In the genomic region with DNA sequence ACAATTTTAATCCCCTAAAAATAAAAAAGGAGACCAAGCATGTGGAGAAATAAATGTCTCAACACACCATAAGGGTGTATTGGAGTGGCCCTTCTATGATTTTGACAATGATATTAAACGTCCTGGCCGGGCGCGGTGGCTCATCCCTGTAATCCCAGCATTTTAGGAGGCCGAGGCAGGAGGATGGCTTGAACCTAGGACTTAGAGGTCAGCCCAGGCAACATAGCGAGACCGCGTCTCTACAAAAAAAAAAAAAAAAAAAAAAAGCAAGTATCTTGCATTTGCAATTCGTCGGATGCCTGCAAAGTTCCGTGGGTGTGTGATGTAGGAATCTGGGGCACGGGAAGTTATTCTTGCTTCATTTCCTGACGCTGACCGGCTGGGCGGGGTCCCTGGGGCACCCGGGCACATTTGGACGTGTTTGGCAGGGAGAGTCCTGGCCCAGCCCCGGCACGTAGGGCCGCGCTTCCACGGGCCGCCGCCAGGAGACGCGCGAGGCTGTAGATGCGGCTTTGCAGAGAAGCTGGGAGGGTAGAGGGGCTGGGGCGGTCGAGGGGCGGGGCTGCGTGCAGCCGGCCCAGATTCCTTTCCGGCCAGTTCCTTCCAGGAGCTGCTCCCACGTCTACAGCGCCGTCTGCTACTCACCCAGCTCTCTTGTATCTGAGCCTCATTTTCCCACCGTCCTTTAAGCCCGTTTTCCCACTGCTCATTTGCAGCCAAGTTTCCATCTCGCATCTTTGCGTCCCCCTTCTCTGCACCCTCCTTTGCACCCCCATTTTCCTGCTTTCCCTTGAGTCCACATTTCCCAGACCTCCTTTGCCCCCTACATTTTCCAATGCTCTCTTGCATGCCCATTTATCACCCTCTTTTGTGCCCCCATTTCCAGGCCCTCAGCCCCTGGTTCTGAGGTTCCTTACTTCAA, we compare ENCODE assay signal across 8 cellular contexts. TPM values are rescaled to one million over a fixed set of nuclear protein-coding genes. Genes with fewer than 3 reads are reported as not detected.
DNase-seq lines count a peak whose midpoint lies in the region; TF ChIP-seq lines count a peak whose summit lies in the region.

No MANE protein-coding gene starts in this region.

- H3K4me1 ChIP-seq in SK-N-SH (ENCODE audit: control insufficient read depth in 1 of 2, insufficient read depth in 2 of 2, low read depth in 1 of 2, low read length in 1 of 2) (peaks cover 0 to 3% of the 10 kb centered on the region in 2 experiments; a peak in 1 of 4 replicates), testis (peaks cover 2% of the 10 kb centered on the region)

- peak; percentile 98 for TF ChIP-seq CTCF in SK-N-SH (IDR thresholded peaks at IDR 0.05)
- TF ChIP-seq CTCF in glutamatergic neuron (IDR thresholded peaks at IDR 0.05; ENCODE audit: partially characterized antibody, unreplicated experiment): peak; percentile 94
- TF ChIP-seq CTCF in osteocyte (IDR thresholded peaks at IDR 0.05): peak; percentile 99
- peak; percentile 92 to 97 (median 96) for TF ChIP-seq CTCF in testis (IDR thresholded peaks at IDR 0.05)

- whole genome bisulfite sequencing in SK-N-SH (ENCODE audit: low lambda C conversion rate): 14% methylated on average over 26 of the region's 41 CpGs
- WGBS in testis, 2 donors: 3% methylated on average over 35 to 41 of the region's 41 CpGs

- CTCF ChIA-PET in SK-N-SH (lab: Yijun Ruan, JAX): interaction anchor here (0.6 to 5.1 kb wide), 49 partner anchors 9 to 1375 kb away, joined by 3 to 66 read pairs (median 4); a partner anchor contains a TSS

- H3K27me3 ChIP-seq in SK-N-SH (ENCODE audit: insufficient read depth) (no peaks in the 10 kb centered on the region), testis (no peaks in the 10 kb centered on the region)

- TF ChIP-seq EP300 in SK-N-SH (IDR thresholded peaks at IDR 0.05; ENCODE audit: borderline replicate concordance in 1 of 2, low read depth in 1 of 2, low read length in 1 of 2): no peak

- H3K4me3 ChIP-seq in SK-N-SH (ENCODE audit: low read depth in 2 of 2, low read length in 1 of 2) (peak overlapping the region; percentile 24 to 55; a peak in 3 of 4 replicates), testis (peak overlapping the region; percentile 20 to 39)

- H3K27ac Mint-ChIP-seq in glutamatergic neuron (ENCODE audit: unreplicated experiment): peak overlapping the region; percentile 86
- H3K27ac Mint-ChIP-seq in osteocyte (ENCODE audit: unreplicated experiment): peak overlapping the region; percentile 84

- peaks cover 4% of the 10 kb centered on the region for H3F3A ChIP-seq in SK-N-SH (replicated peaks; ENCODE audit: insufficient read depth)

- intact Hi-C loops in testis (cut with DNase I; ENCODE audit: low total_unique reads): loop anchor here (10.0 kb wide), 2 partner anchors 81 to 151 kb away; a partner anchor contains a TSS

- H3K9me3 ChIP-seq in SK-N-SH: no peaks in the 10 kb centered on the region
- no peaks in the 10 kb centered on the region for H3K9me3 ChIP-seq in testis

- POLR2A ChIA-PET in SK-N-SH (lab: Yijun Ruan, JAX): interaction anchor here (0.6 to 1.4 kb wide), 10 partner anchors 51 to 237 kb away, joined by 3 to 11 read pairs (median 3); a partner anchor contains a TSS

- no peak for TF ChIP-seq POLR2A in testis (IDR thresholded peaks at IDR 0.05)

- H3K36me3 ChIP-seq in SK-N-SH (replicated peaks in 1 of 2; ENCODE audit: control insufficient read depth in 1 of 2, insufficient read depth in 2 of 2, low read length in 1 of 2) (no peaks in the 10 kb centered on the region), testis (ENCODE audit: low read depth, missing control alignments) (no peaks in the 10 kb centered on the region)

- no peaks in the 10 kb centered on the region for H3K79me2 ChIP-seq in SK-N-SH (ENCODE audit: insufficient read depth)

- no peaks in the 10 kb centered on the region for H4K20me1 ChIP-seq in SK-N-SH (ENCODE audit: insufficient read depth)

- H3K9me3 Mint-ChIP-seq in glutamatergic neuron (ENCODE audit: unreplicated experiment) (peaks cover 3% of the 10 kb centered on the region), osteocyte (ENCODE audit: unreplicated experiment) (no peaks in the 10 kb centered on the region)

- peaks cover 4% of the 10 kb centered on the region for H3K4me1 Mint-ChIP-seq in glutamatergic neuron (ENCODE audit: low read depth, unreplicated experiment)
- H3K4me1 Mint-ChIP-seq in osteocyte (ENCODE audit: unreplicated experiment): peaks cover 12% of the 10 kb centered on the region

- H3K9ac ChIP-seq in SK-N-SH: no peak overlapping the region

- H3K4me2 ChIP-seq in SK-N-SH: peak overlapping the region; percentile 42; the same call in 1 of the 2 replicates

- TF ChIP-seq RAD21 in SK-N-SH (IDR thresholded peaks at IDR 0.05; ENCODE audit: low read length): peak; percentile 93

- H3K27me3 Mint-ChIP-seq in glutamatergic neuron (ENCODE audit: unreplicated experiment) (peaks cover 2% of the 10 kb centered on the region), osteocyte (ENCODE audit: unreplicated experiment) (peaks cover 8% of the 10 kb centered on the region)

- no peaks in the 10 kb centered on the region for H3K9me2 ChIP-seq in SK-N-SH

- H3K27ac ChIP-seq in SK-N-SH (ENCODE audit: low read depth in 2 of 2, low read length in 1 of 2) (peak overlapping the region; percentile 44 to 75; a peak in 3 of 4 replicates), testis (peak overlapping the region in 1 of 2 donors; percentile 19)

- peak; percentile 45 to 55 for DNase-seq in NCI-H187 (lab: John Stamatoyannopoulos, UW)
- no peak for DNase-seq in NCI-H187 treated with DMSO at 0.1 percent for 48 hours (lab: John Stamatoyannopoulos, UW)
- DNase-seq in NCI-H1048 (lab: John Stamatoyannopoulos, UW): peak; percentile 61
- DNase-seq in SK-N-SH: peak; percentile 96
- DNase-seq in activated naive CD4-positive, alpha-beta T cell treated with anti-CD3 and anti-CD28 coated beads, Interleukin-2, amount 50 U/mL, for 16 hours: peak; percentile 85
- DNase-seq in glutamatergic neuron: peak; percentile 98
- DNase-seq in osteocyte (ENCODE audit: extremely low spot score, unreplicated experiment): peak; percentile 98
- peak; percentile 95 for DNase-seq in testis

- H3K36me3 Mint-ChIP-seq in glutamatergic neuron (ENCODE audit: unreplicated experiment): no peaks in the 10 kb centered on the region
- no peaks in the 10 kb centered on the region for H3K36me3 Mint-ChIP-seq in osteocyte (ENCODE audit: unreplicated experiment)

- H2AFZ ChIP-seq in SK-N-SH (ENCODE audit: low read depth): peak overlapping the region; percentile 97

- H3K4me3 Mint-ChIP-seq in glutamatergic neuron (ENCODE audit: unreplicated experiment) (peak overlapping the region; percentile 68), osteocyte (ENCODE audit: unreplicated experiment) (peak overlapping the region; percentile 57)

TF ChIP-seq in SK-N-SH, 30 proteins besides CTCF, POLR2A, EP300 and RAD21 (continues in another document):
- peak; percentile 5; the same call in 1 of the 2 replicates for TF ChIP-seq NRF1 (IDR thresholded peaks at IDR 0.05; ENCODE audit: low read depth, low read length)
- peak; percentile 19; the same call in 1 of the 2 replicates for TF ChIP-seq NFIC (IDR thresholded peaks at IDR 0.05; ENCODE audit: borderline replicate concordance)
- TF ChIP-seq, protein P1, sequence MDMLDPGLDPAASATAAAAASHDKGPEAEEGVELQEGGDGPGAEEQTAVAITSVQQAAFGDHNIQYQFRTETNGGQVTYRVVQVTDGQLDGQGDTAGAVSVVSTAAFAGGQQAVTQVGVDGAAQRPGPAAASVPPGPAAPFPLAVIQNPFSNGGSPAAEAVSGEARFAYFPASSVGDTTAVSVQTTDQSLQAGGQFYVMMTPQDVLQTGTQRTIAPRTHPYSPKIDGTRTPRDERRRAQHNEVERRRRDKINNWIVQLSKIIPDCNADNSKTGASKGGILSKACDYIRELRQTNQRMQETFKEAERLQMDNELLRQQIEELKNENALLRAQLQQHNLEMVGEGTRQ (IDR thresholded peaks at IDR 0.05; ENCODE audit: borderline replicate concordance, low read depth, low read length): no peak
- TF ChIP-seq EZH2phosphoT487 (IDR thresholded peaks at IDR 0.05; ENCODE audit: borderline replicate concordance, low read depth): no peak
- TF ChIP-seq POLR2AphosphoS5 (IDR thresholded peaks at IDR 0.05; ENCODE audit: low read depth, low read length): peak; percentile 75

RNA-seq across cellular contexts. Expression of a gene that starts 2.2 kb away (rescaled TPM):
- not detected in 2 replicates for polyA plus RNA-seq in SK-N-SH (2012; rRNA removed)
- polyA plus RNA-seq in SK-N-SH (2012; cell fraction: cytosol; rRNA removed): not detected in 2 replicates
- not detected in 2 replicates for polyA plus RNA-seq in SK-N-SH (2012; cell fraction: nucleus; rRNA removed)
- total RNA-seq in glutamatergic neuron (ENCODE audit: unreplicated experiment): not detected
- total RNA-seq in osteocyte: not detected in 2 replicates
- total RNA-seq in testis: 100 to 1,000 TPM in 1 of 2 donors, 10 to 100 TPM in 1; 42.5 to 137 TPM
- 180 TPM for polyA plus RNA-seq in testis (ENCODE audit: insufficient read depth, low read depth, low replicate concordance)

RNA-seq across cellular contexts. Expression of a gene that starts 31.4 kb away (rescaled TPM):
- 14.0 and 18.3 TPM in 2 replicates for polyA plus RNA-seq in SK-N-SH (2012; rRNA removed)
- 5.5 and 9.7 TPM in 2 replicates for polyA plus RNA-seq in SK-N-SH (2012; cell fraction: cytosol; rRNA removed)
- polyA plus RNA-seq in SK-N-SH (2012; cell fraction: nucleus; rRNA removed): 68.6 and 74.5 TPM in 2 replicates
- 260 TPM for total RNA-seq in glutamatergic neuron (ENCODE audit: unreplicated experiment)
- 81.7 and 86.9 TPM in 2 replicates for total RNA-seq in osteocyte
- total RNA-seq in testis: 10 to 100 TPM; 32.5 to 45.0 TPM
- polyA plus RNA-seq in testis (ENCODE audit: insufficient read depth, low read depth, low replicate concordance): 18.4 TPM

RNA-seq across cellular contexts. Expression of a gene that starts 45.7 kb away (rescaled TPM):
- polyA plus RNA-seq in SK-N-SH (2012; rRNA removed) (25.0 and 27.0 TPM in 2 replicates), testis (ENCODE audit: insufficient read depth, low read depth, low replicate concordance) (4.5 TPM)
- polyA plus RNA-seq in SK-N-SH (2012; cell fraction: cytosol; rRNA removed): 11.2 and 17.2 TPM in 2 replicates
- 30.6 and 31.2 TPM in 2 replicates for polyA plus RNA-seq in SK-N-SH (2012; cell fraction: nucleus; rRNA removed)
- total RNA-seq in glutamatergic neuron (ENCODE audit: unreplicated experiment) (130 TPM), osteocyte (2.6 and 4.3 TPM in 2 replicates), testis (1 to 10 TPM; 6.7 to 9.8 TPM)

RNA-seq across cellular contexts. Expression of a gene that starts 52.3 kb away (rescaled TPM):
- polyA plus RNA-seq in SK-N-SH (2012; rRNA removed): 209 and 219 TPM in 2 replicates
- polyA plus RNA-seq in SK-N-SH (2012; cell fraction: cytosol; rRNA removed): 112 and 154 TPM in 2 replicates
- 172 and 193 TPM in 2 replicates for polyA plus RNA-seq in SK-N-SH (2012; cell fraction: nucleus; rRNA removed)
- total RNA-seq in glutamatergic neuron (ENCODE audit: unreplicated experiment): 43.1 TPM
- 57.4 and 64.1 TPM in 2 replicates for total RNA-seq in osteocyte
- 100 to 1,000 TPM; 174 to 213 TPM for total RNA-seq in testis
- 132 TPM for polyA plus RNA-seq in testis (ENCODE audit: insufficient read depth, low read depth, low replicate concordance)

RNA-seq across cellular contexts. Expression of a gene that starts 52.6 kb away (rescaled TPM):
- 25.2 and 30.1 TPM in 2 replicates for polyA plus RNA-seq in SK-N-SH (2012; rRNA removed)
- polyA plus RNA-seq in SK-N-SH (2012; cell fraction: cytosol; rRNA removed): 11.0 and 15.1 TPM in 2 replicates
- polyA plus RNA-seq in SK-N-SH (2012; cell fraction: nucleus; rRNA removed): 160 and 203 TPM in 2 replicates
- 8.0 TPM for total RNA-seq in glutamatergic neuron (ENCODE audit: unreplicated experiment)
- total RNA-seq in osteocyte: 22.4 and 28.1 TPM in 2 replicates
- total RNA-seq in testis: 10 to 100 TPM; 41.3 to 59.8 TPM
- 99.0 TPM for polyA plus RNA-seq in testis (ENCODE audit: insufficient read depth, low read depth, low replicate concordance)

Comparison
In these comparisons a context has a peak if more than half of its experiments do, and no peak if none do; other contexts are left out.
1. RNA of a gene that starts 2.2 kb away (total RNA-seq): 42.5 to 137 TPM in testis; not detected in glutamatergic neuron (single experiment) and not detected in osteocyte; every median in the first group is over 10 times any median in the second.
2. RNA of a gene that starts 45.7 kb away (total RNA-seq): 130 TPM in glutamatergic neuron (single experiment); 6.7 to 9.8 TPM in testis and 2.6 to 4.3 TPM in osteocyte; every median in the first group is over 10 times any median in the second.
3. Peak in every context shown above with its lines, with median percentiles within 50 percentile points of each other: CTCF ChIP-seq.